Comparison of ENCODE assay signal across 8 cellular contexts in the genomic region with DNA sequence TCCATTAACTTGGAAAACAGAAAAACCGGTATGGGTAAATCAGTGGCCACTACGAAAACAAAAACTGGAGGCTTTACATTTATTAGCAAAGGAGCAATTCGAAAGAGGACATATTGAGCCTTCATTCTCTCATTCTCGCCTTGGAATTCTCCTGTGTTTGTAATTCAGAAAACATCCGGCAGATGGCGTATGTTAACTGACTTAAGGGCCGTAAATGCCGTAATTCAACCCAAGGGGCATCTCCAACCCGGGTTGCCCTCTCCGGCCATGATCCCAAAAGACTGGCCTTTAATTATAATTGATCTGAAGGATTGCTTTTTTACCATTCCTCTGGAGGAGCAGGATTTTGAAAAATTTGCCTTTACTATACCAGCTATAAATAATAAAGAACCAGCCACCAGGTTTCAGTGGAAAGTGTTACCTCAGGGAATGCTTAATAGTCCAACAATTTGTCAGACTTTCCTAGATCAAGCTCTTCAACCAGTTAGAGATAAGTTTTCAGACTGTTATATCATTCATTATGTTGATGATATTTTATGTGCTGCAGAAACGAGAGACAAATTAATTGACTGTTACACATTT.
DNase-seq lines count a peak whose midpoint lies in the region; ATAC-seq, FAIRE-seq and TF ChIP-seq lines count a peak whose summit lies in the region.
"Not testable (repeated sequence)": the region's sequence is repeated elsewhere in the genome, so short reads cannot be mapped to it uniquely, and the experiment has no call there.

No MANE protein-coding gene starts in this region.

- TF ChIP-seq CTCF in AG04449 (IDR thresholded peaks at IDR 0.05; ENCODE audit: insufficient read depth, low read length, missing control alignments) (peak; percentile 46), GM10266 (IDR thresholded peaks at IDR 0.05; ENCODE audit: control insufficient read depth, insufficient read depth, low read depth, missing control alignments) (peak; percentile 76), NB4 (IDR thresholded peaks at IDR 0.05; ENCODE audit: low read depth, low read length) (peak; percentile 45), OCI-LY7 (conservative IDR thresholded peaks at IDR 0.05; ENCODE audit: low read length) (peak; percentile 81), kidney (IDR thresholded peaks at IDR 0.05; ENCODE audit: borderline replicate concordance, extremely low read depth, insufficient read depth) (peak; percentile 85), gastrocnemius medialis (IDR thresholded peaks at IDR 0.05 in 4 of 5, conservative IDR thresholded peaks at IDR 0.05 in 1 of 5) (peak; percentile 62 to 73 (median 65))

- intact Hi-C loops in OCI-LY7 (cut with micrococcal nuclease; ENCODE audit: unreplicated experiment) (loop anchor here (1.0 to 10.0 kb wide), 4 partner anchors 152 to 908 kb away; no protein-coding TSS in a partner anchor), kidney (cut with DNase I) (loop anchor here (10.0 kb wide), 1 partner anchor 328 kb away; no protein-coding TSS in a partner anchor), gastrocnemius medialis (cut with DNase I; ENCODE audit: low total_unique reads) (loop anchor here (1.0 to 5.0 kb wide), 2 partner anchors 331 to 901 kb away; partner anchors contain the start of gene OR2H2)

- H4K20me1 ChIP-seq in OCI-LY7 (ENCODE audit: insufficient read depth, low read length): not testable (repeated sequence)

- not testable (repeated sequence) for BruUV-seq in OCI-LY7 (replicated peaks; lab: Mats Ljungman, UMichigan)

- peak overlapping the region; percentile 62 for H3K4me2 ChIP-seq in OCI-LY7 (ENCODE audit: low read length)

- not testable (repeated sequence) for H3K4me1 ChIP-seq in OCI-LY7 (ENCODE audit: insufficient read depth, low read length, poor library complexity, severe bottlenecking); kidney (ENCODE audit: control insufficient read depth in 1 of 2, insufficient read depth in 1 of 2, low read depth in 1 of 2, low read length in 2 of 2); gastrocnemius medialis

- TF ChIP-seq POLR2A in NB4 (IDR thresholded peaks at IDR 0.05; ENCODE audit: extremely low read depth, insufficient read length); gastrocnemius medialis (IDR thresholded peaks at IDR 0.05): not testable (repeated sequence)

- H3K4me3 ChIP-seq in AG04449 (ENCODE audit: low read depth, low read length); kidney (ENCODE audit: low read length in 2 of 2); gastrocnemius medialis: not testable (repeated sequence)
- H3K4me3 ChIP-seq in NB4 (ENCODE audit: low read depth, low read length) (peak overlapping the region; percentile 30), OCI-LY7 (ENCODE audit: low read depth, low read length, poor library complexity, severe bottlenecking) (peak overlapping the region; percentile 41)

- FAIRE-seq in kidney (lab: Jason Lieb, UNC): not testable (repeated sequence)

- not testable (repeated sequence) for H3K9me3 ChIP-seq in OCI-LY7 (ENCODE audit: low read length); kidney (ENCODE audit: control insufficient read depth in 1 of 2, low read length in 2 of 2); gastrocnemius medialis

- H3K27ac ChIP-seq in OCI-LY7 (ENCODE audit: low read depth, low read length, poor library complexity, severe bottlenecking); kidney (ENCODE audit: low read depth in 2 of 2, low read length in 2 of 2); gastrocnemius medialis: not testable (repeated sequence)

- peaks cover 4 to 21% (median 7%) of the 10 kb centered on the region in 3 donors for H3K27me3 ChIP-seq in gastrocnemius medialis

- H3K79me2 ChIP-seq in OCI-LY7 (ENCODE audit: insufficient read depth, low read depth, low read length): not testable (repeated sequence)

- CTCF ChIA-PET in AG04449 (lab: Yijun Ruan, JAX): interaction anchor here (0.7 to 1.1 kb wide), 3 partner anchors 13 to 329 kb away, joined by 3 to 4 read pairs (median 3); no protein-coding TSS in a partner anchor
- CTCF ChIA-PET in OCI-LY7 (lab: Charles Lee; ENCODE audit: unreplicated experiment): not testable (repeated sequence)

- H3K9ac ChIP-seq in kidney (ENCODE audit: low read length in 2 of 2): not testable (repeated sequence)

- not testable (repeated sequence) for DNase-seq in AG04449 (ENCODE audit: low read depth, low spot score); kidney; gastrocnemius medialis
- peak; percentile 20 for DNase-seq in GM10266 (ENCODE audit: extremely low spot score)
- DNase-seq in NB4 (ENCODE audit: low read depth): peak; percentile 81
- peak; percentile 74 for DNase-seq in OCI-LY7 (ENCODE audit: low spot score)
- DNase-seq in activated CD4-positive, alpha-beta T cell treated with anti-CD3 and anti-CD28 coated beads, Interleukin-2, amount 50 U/mL, for 1 hour: peak; percentile 24
- DNase-seq in dedifferentiated amniotic fluid mesenchymal stem cell (ENCODE audit: extremely low spot score): peak; percentile 62

- peak overlapping the region; percentile 96; the same call in 1 of the 2 replicates for H2AFZ ChIP-seq in OCI-LY7 (ENCODE audit: low read length)

- not testable (repeated sequence) for H3K9me2 ChIP-seq in OCI-LY7 (ENCODE audit: insufficient read depth, low read length)

- POLR2A ChIA-PET in AG04449 (lab: Yijun Ruan, JAX): not testable (repeated sequence)
- POLR2A ChIA-PET in OCI-LY7 (lab: Charles Lee): interaction anchor here (0.8 kb wide), 1 partner anchor 17 kb away, joined by 4 read pairs; no protein-coding TSS in a partner anchor

- not testable (repeated sequence) for ATAC-seq in gastrocnemius medialis

- H3K36me3 ChIP-seq in OCI-LY7 (ENCODE audit: insufficient read depth, low read length); kidney (ENCODE audit: control insufficient read depth in 1 of 2, insufficient read depth in 2 of 2, low read length in 2 of 2); gastrocnemius medialis: not testable (repeated sequence)

- in situ Hi-C loops in gastrocnemius medialis (cut with MboI; ENCODE audit: low sequenced_read_pairs in 4 of 4): loop anchor here (5.0 to 25.0 kb wide), 3 partner anchors 331 to 908 kb away; partner anchors contain the start of gene OR2H2 (in 3 of the 4)
